Comparison of ENCODE assay signal across 9 cellular contexts in the genomic region with DNA sequence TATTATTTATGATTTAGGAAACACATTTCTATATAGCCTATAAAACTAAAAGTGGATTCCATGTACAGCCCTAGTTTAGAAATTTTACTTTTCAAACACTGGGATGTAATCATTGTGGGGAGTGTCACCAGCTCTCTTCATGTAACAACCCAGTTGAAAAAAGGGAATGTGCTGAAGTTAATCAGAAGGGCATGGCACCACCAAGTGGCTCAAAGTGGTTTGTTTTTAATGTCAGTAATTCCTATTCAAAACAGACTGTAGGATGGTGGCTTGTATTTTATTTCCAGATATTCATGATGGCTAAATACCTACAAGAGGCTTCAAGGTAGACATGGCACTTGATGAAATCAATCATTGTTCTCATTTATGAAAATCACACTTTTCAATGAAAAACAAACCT. TPM values are rescaled to one million over a fixed set of nuclear protein-coding genes. Genes with fewer than 3 reads are reported as not detected.
DNase-seq lines count a peak whose midpoint lies in the region; ATAC-seq and TF ChIP-seq lines count a peak whose summit lies in the region.
"Had no signal": no experiment of that assay in that cellular context is flagged by ENCODE, and none has a peak within 500 bp of the region (broad histone marks: within the 10 kb centered on the region; RNA-seq: fewer than 3 reads in every experiment).

No MANE protein-coding gene starts in this region.

- H3K4me3 ChIP-seq in astrocyte of the cerebellum (ENCODE audit: low read depth, low read length) (no peak overlapping the region), liver (ENCODE audit: low read depth in 1 of 3, low read length in 3 of 3) (no peak overlapping the region)

- H3K36me3 Mint-ChIP-seq in activated CD4-positive, alpha-beta T cell treated with anti-CD3 and anti-CD28 coated beads for 36 hours (ENCODE audit: low read depth) = no peaks in the 10 kb centered on the region

- no peaks in the 10 kb centered on the region for H3K9me3 ChIP-seq in liver (ENCODE audit: control insufficient read depth in 4 of 4, low read length in 3 of 4)
- H3K9me3 ChIP-seq: neutrophil had no signal

- CTCF ChIA-PET in activated CD4-positive, alpha-beta T cell treated with anti-CD3 and anti-CD28 coated beads for 36 hours (lab: Charles Lee) = interaction anchor here (0.6 to 3.2 kb wide), 8 partner anchors 11 to 821 kb away, joined by 3 to 15 read pairs (median 6); a partner anchor contains a TSS

- ATAC-seq in activated CD4-positive, alpha-beta T cell treated with anti-CD3 and anti-CD28 coated beads for 36 hours = no peak

- H3K9me3 Mint-ChIP-seq in activated CD4-positive, alpha-beta T cell treated with anti-CD3 and anti-CD28 coated beads for 36 hours (ENCODE audit: low read depth) = no peaks in the 10 kb centered on the region

- no peaks in the 10 kb centered on the region for H3K36me3 ChIP-seq in liver (ENCODE audit: control insufficient read depth in 4 of 4, insufficient read depth in 3 of 4, low read depth in 1 of 4, low read length in 3 of 4)
- H3K36me3 ChIP-seq: neutrophil had no signal

- intact Hi-C loops in activated CD4-positive, alpha-beta T cell treated with anti-CD3 and anti-CD28 coated beads for 36 hours (cut with DNase I, micrococcal nuclease) = loop anchor here (1.0 to 10.0 kb wide), 5 partner anchors 87 to 231 kb away; a partner anchor contains a TSS

- TF ChIP-seq CTCF in LNCAP (IDR thresholded peaks at IDR 0.05) (peak; percentile 54), astrocyte of the cerebellum (IDR thresholded peaks at IDR 0.05; ENCODE audit: low read depth, low read length, missing control alignments) (peak; percentile 41), liver (IDR thresholded peaks at IDR 0.05; ENCODE audit: low read depth, low read length, missing input control) (peak; percentile 24)

- DNase-seq in activated CD4-positive, alpha-beta T cell treated with anti-CD3 and anti-CD28 coated beads for 36 hours = peak; percentile 40
- no peak for DNase-seq in activated CD4-positive, alpha-beta T cell treated with anti-CD3 and anti-CD28 coated beads for 1 hour
- no peak for DNase-seq in astrocyte of the cerebellum (ENCODE audit: low read depth)
- DNase-seq in NCI-H2081 treated with DMSO at 0.1 percent for 48 hours (lab: John Stamatoyannopoulos, UW) = no peak
- no peak for DNase-seq in T-helper 1 cell
- no peak for DNase-seq in effector CD8-positive, alpha-beta T cell (lab: John Stamatoyannopoulos, UW)

- TF ChIP-seq RAD21 in liver (IDR thresholded peaks at IDR 0.05) = peak; percentile 66 to 72

- H3K27me3 ChIP-seq in liver (ENCODE audit: control insufficient read depth in 4 of 4, insufficient read depth in 4 of 4, low read length in 3 of 4) = no peaks in the 10 kb centered on the region

- no peak overlapping the region for H3K4me3 Mint-ChIP-seq in activated CD4-positive, alpha-beta T cell treated with anti-CD3 and anti-CD28 coated beads for 36 hours

- no peak overlapping the region for H3K27ac ChIP-seq in liver (ENCODE audit: low read depth in 1 of 2, low read length in 2 of 2)
- H3K27ac ChIP-seq: neutrophil had no signal

- H3K9ac ChIP-seq in liver (ENCODE audit: low read depth in 1 of 2, low read length in 2 of 2) = no peak overlapping the region

- POLR2A ChIA-PET in activated CD4-positive, alpha-beta T cell treated with anti-CD3 and anti-CD28 coated beads for 36 hours (lab: Charles Lee) = no interaction called here

- H3K4me1 Mint-ChIP-seq in activated CD4-positive, alpha-beta T cell treated with anti-CD3 and anti-CD28 coated beads for 36 hours = no peaks in the 10 kb centered on the region

- peaks cover 4% of the 10 kb centered on the region for H3K27me3 Mint-ChIP-seq in activated CD4-positive, alpha-beta T cell treated with anti-CD3 and anti-CD28 coated beads for 36 hours

- in situ Hi-C loops in astrocyte of the cerebellum (cut with HindIII; ENCODE audit: low sequenced_read_pairs) = no loop called here

- no peak overlapping the region for H3K27ac Mint-ChIP-seq in activated CD4-positive, alpha-beta T cell treated with anti-CD3 and anti-CD28 coated beads for 36 hours

- no peaks in the 10 kb centered on the region for H3K4me1 ChIP-seq in liver (ENCODE audit: control insufficient read depth in 4 of 4, insufficient read depth in 4 of 4, low read length in 3 of 4)

TF ChIP-seq in liver, 16 proteins besides CTCF, POLR2A, EP300 and RAD21:
- TF ChIP-seq, protein P1, sequence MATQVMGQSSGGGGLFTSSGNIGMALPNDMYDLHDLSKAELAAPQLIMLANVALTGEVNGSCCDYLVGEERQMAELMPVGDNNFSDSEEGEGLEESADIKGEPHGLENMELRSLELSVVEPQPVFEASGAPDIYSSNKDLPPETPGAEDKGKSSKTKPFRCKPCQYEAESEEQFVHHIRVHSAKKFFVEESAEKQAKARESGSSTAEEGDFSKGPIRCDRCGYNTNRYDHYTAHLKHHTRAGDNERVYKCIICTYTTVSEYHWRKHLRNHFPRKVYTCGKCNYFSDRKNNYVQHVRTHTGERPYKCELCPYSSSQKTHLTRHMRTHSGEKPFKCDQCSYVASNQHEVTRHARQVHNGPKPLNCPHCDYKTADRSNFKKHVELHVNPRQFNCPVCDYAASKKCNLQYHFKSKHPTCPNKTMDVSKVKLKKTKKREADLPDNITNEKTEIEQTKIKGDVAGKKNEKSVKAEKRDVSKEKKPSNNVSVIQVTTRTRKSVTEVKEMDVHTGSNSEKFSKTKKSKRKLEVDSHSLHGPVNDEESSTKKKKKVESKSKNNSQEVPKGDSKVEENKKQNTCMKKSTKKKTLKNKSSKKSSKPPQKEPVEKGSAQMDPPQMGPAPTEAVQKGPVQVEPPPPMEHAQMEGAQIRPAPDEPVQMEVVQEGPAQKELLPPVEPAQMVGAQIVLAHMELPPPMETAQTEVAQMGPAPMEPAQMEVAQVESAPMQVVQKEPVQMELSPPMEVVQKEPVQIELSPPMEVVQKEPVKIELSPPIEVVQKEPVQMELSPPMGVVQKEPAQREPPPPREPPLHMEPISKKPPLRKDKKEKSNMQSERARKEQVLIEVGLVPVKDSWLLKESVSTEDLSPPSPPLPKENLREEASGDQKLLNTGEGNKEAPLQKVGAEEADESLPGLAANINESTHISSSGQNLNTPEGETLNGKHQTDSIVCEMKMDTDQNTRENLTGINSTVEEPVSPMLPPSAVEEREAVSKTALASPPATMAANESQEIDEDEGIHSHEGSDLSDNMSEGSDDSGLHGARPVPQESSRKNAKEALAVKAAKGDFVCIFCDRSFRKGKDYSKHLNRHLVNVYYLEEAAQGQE (IDR thresholded peaks at IDR 0.05) = no peak
- TF ChIP-seq SP1 (IDR thresholded peaks at IDR 0.05) (no peak), EGR1 (IDR thresholded peaks at IDR 0.05; ENCODE audit: low read depth in 2 of 2) (no peak)

RNA-seq across cellular contexts. Expression of a gene that starts 58.1 kb away (rescaled TPM):
- 1 to 10 TPM; 6.1 to 7.4 TPM for total RNA-seq in activated CD4-positive, alpha-beta T cell treated with anti-CD3 and anti-CD28 coated beads for 36 hours
- 10 to 100 TPM in 1 of 2 donors, 1 to 10 TPM in 1; 4.4 to 12.5 TPM for total RNA-seq in liver
- 1 to 10 TPM; 2.8 to 5.8 TPM for polyA plus RNA-seq in liver
